24 cellular contexts compared by ENCODE assay signal in genomic region chr11:37465221-37465620, GRCh38.
"Had no signal": no experiment of that assay in that cellular context is flagged by ENCODE, and none has a peak within 500 bp of the region (broad histone marks: within the 10 kb centered on the region; RNA-seq: fewer than 3 reads in every experiment).

No MANE protein-coding gene starts in this region.

- H3K27me3 ChIP-seq: left lung, pancreas, spleen, suprapubic skin, tibial artery, upper lobe of right lung had no signal

- H3K36me3 ChIP-seq: left lung, pancreas, prostate gland, spleen, suprapubic skin, thoracic aorta, tibial artery, upper lobe of right lung had no signal

- H3K4me3 ChIP-seq: left lung, lung, pancreas, prostate gland, spleen, suprapubic skin, thoracic aorta, tibial artery, upper lobe of right lung had no signal

- H3K27ac ChIP-seq: left lung, pancreas, prostate gland, spleen, suprapubic skin, thoracic aorta, tibial artery, upper lobe of right lung had no signal

- DNase-seq: hippocampal formation; kidney; left colon; left lung; midbrain; naive thymus-derived CD8-positive, alpha-beta T cell; nucleus accumbens; pancreas; posterior cingulate gyrus; retina; right cardiac atrium; small intestine; spleen; stimulated activated CD4-positive, alpha-beta T cell treated with anti-CD3 and anti-CD28 coated beads, Interleukin-4, amount 100 ng/mL, for 24 hours; stimulated activated naive CD4-positive, alpha-beta T cell; tibial artery; trophoblast cell; upper lobe of right lung had no signal

- ATAC-seq: left colon; left lung; naive thymus-derived CD8-positive, alpha-beta T cell; pancreas; right cardiac atrium; sciatic nerve; stimulated activated effector memory CD8-positive, alpha-beta T cell treated with anti-CD3 and anti-CD28 coated beads, Interleukin-12 subunit alpha, Interleukin-12 subunit beta, amount 100 ng/mL, for 72 hours; upper lobe of right lung had no signal

- H3K4me1 ChIP-seq: left lung, pancreas, prostate gland, spleen, suprapubic skin, tibial artery, upper lobe of right lung had no signal

- H3K9me3 ChIP-seq: left lung, pancreas, prostate gland, suprapubic skin, thoracic aorta, tibial artery, upper lobe of right lung had no signal
